8 cellular contexts compared by ENCODE assay signal in the genomic region with DNA sequence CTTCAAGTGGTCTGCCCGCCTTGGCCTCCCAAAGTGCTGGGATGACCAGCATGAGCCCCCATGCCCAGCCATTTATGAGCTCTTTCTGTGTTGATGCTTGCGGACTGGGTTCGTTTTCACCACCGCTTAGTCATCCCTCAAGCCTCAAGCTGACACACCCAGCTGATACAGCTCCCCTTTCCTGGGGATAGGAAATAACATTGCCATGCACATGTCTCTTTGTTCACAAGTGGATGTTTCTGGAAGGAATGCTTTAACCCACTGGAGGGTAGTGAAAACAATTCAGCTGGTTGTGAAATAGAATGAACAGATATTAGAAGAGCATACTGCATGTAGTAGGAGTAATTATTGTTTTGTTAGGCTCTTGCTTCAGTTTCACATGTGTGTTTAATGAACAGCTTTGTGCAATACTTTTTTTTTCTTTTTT. TPM values are rescaled to one million over a fixed set of nuclear protein-coding genes. Genes with fewer than 3 reads are reported as not detected.
A peak's percentile ranks its signal among the peaks of the same experiment; 100 is the strongest.
DNase-seq lines count a peak whose midpoint lies in the region; ATAC-seq and TF ChIP-seq lines count a peak whose summit lies in the region.

No MANE protein-coding gene starts in this region.

- 60 to 65% methylated on average over 4 of the region's 4 CpGs for WGBS in aorta, 2 donors

- ATAC-seq in natural killer cell treated with Interleukin-12 subunit alpha and Interleukin-12 subunit beta and Interleukin-15 and Interleukin-18, amount 100 ng/mL, for 72 hours, result no peak
- ATAC-seq in natural killer cell (no peak), aorta (ENCODE audit: low FRiP score) (peak; percentile 80), HG03354 (IDR thresholded peaks at IDR 0.05; ENCODE audit: poor library complexity, severe bottlenecking, unreplicated experiment) (no peak), HG03196 (IDR thresholded peaks at IDR 0.05; ENCODE audit: unreplicated experiment) (no peak)

- H3K9me3 ChIP-seq in aorta (ENCODE audit: control insufficient read depth, low read length), result no peaks in the 10 kb centered on the region

- H3K36me3 Mint-ChIP-seq in natural killer cell treated with Interleukin-12 subunit alpha and Interleukin-12 subunit beta and Interleukin-15 and Interleukin-18, amount 100 ng/mL, for 72 hours, result no peaks in the 10 kb centered on the region
- H3K36me3 Mint-ChIP-seq in natural killer cell, result no peaks in the 10 kb centered on the region

- H3K4me3 Mint-ChIP-seq in natural killer cell treated with Interleukin-12 subunit alpha and Interleukin-12 subunit beta and Interleukin-15 and Interleukin-18, amount 100 ng/mL, for 72 hours, result no peak overlapping the region
- H3K4me3 Mint-ChIP-seq in natural killer cell, result no peak overlapping the region

- peak; percentile 29 for DNase-seq in natural killer cell treated with Interleukin-12 subunit alpha and Interleukin-12 subunit beta and Interleukin-15 and Interleukin-18, amount 100 ng/mL, for 72 hours (ENCODE audit: low spot score)
- DNase-seq in natural killer cell (no peak), amniotic stem cell (lab: John Stamatoyannopoulos, UW) (peak; percentile 87), kidney epithelial cell (ENCODE audit: low read depth) (peak; percentile 98), aorta (no peak), NCI-H526 treated with DMSO at 0.1 percent for 48 hours (lab: John Stamatoyannopoulos, UW) (no peak)

- H3K27ac Mint-ChIP-seq in natural killer cell treated with Interleukin-12 subunit alpha and Interleukin-12 subunit beta and Interleukin-15 and Interleukin-18, amount 100 ng/mL, for 72 hours, result no peak overlapping the region
- no peak overlapping the region for H3K27ac Mint-ChIP-seq in natural killer cell

- H3K9me3 Mint-ChIP-seq in natural killer cell treated with Interleukin-12 subunit alpha and Interleukin-12 subunit beta and Interleukin-15 and Interleukin-18, amount 100 ng/mL, for 72 hours, result no peaks in the 10 kb centered on the region
- no peaks in the 10 kb centered on the region for H3K9me3 Mint-ChIP-seq in natural killer cell

- intact Hi-C loops in natural killer cell (cut with micrococcal nuclease), result no loop called here
- intact Hi-C loops in aorta (cut with DNase I), result no loop called here

- TF ChIP-seq CTCF in natural killer cell (IDR thresholded peaks at IDR 0.05) (no peak), kidney epithelial cell (IDR thresholded peaks at IDR 0.05; ENCODE audit: insufficient read depth, low read length, poor library complexity, severe bottlenecking) (no peak)

- no peaks in the 10 kb centered on the region for H3K4me1 ChIP-seq in aorta (ENCODE audit: control insufficient read depth in 1 of 2, insufficient read depth in 2 of 2, low read length in 2 of 2)

- no peaks in the 10 kb centered on the region for H3K36me3 ChIP-seq in kidney epithelial cell (ENCODE audit: control insufficient read depth, insufficient read depth, low read length)
- no peaks in the 10 kb centered on the region for H3K36me3 ChIP-seq in aorta (ENCODE audit: control insufficient read depth in 1 of 2, insufficient read depth in 2 of 2, low read length in 1 of 2)

- H3K27me3 Mint-ChIP-seq in natural killer cell treated with Interleukin-12 subunit alpha and Interleukin-12 subunit beta and Interleukin-15 and Interleukin-18, amount 100 ng/mL, for 72 hours, result peaks cover 20 to 27% of the 10 kb centered on the region in 2 donors
- peaks cover 11 to 19% of the 10 kb centered on the region in 2 donors for H3K27me3 Mint-ChIP-seq in natural killer cell (ENCODE audit: low read depth in 2 of 2)

- no peaks in the 10 kb centered on the region for H3K27me3 ChIP-seq in kidney epithelial cell (ENCODE audit: control insufficient read depth, insufficient read depth, low read length)
- H3K27me3 ChIP-seq in aorta (ENCODE audit: control insufficient read depth in 1 of 2, insufficient read depth in 2 of 2, low read length in 1 of 2), result no peaks in the 10 kb centered on the region

- H3K4me3 ChIP-seq in kidney epithelial cell (ENCODE audit: low read depth, low read length), result no peak overlapping the region
- H3K4me3 ChIP-seq in aorta (ENCODE audit: low read length in 2 of 2), result no peak overlapping the region

- H3K27ac ChIP-seq in aorta (ENCODE audit: low read depth in 1 of 2, low read length in 2 of 2), result no peak overlapping the region

- peaks cover 9 to 12% of the 10 kb centered on the region in 2 donors for H3K4me1 Mint-ChIP-seq in natural killer cell treated with Interleukin-12 subunit alpha and Interleukin-12 subunit beta and Interleukin-15 and Interleukin-18, amount 100 ng/mL, for 72 hours (ENCODE audit: low read depth in 2 of 2)
- H3K4me1 Mint-ChIP-seq in natural killer cell, result peaks cover 3 to 7% of the 10 kb centered on the region in 2 donors

RNA-seq across cellular contexts. Expression of a gene that starts 8.5 kb away (rescaled TPM):
- not detected for total RNA-seq in natural killer cell treated with Interleukin-12 subunit alpha and Interleukin-12 subunit beta and Interleukin-15 and Interleukin-18, amount 100 ng/mL, for 72 hours
- 1 to 10 TPM in 1 of 3 donors, not detected in 2; 1.2 TPM for total RNA-seq in natural killer cell
- 1.5 and 2.6 TPM in 2 replicates for total RNA-seq in kidney epithelial cell
- total RNA-seq in aorta, result 1 to 10 TPM; 1.3 to 7.4 TPM
- 1 to 10 TPM in 1 of 2 donors, not detected in 1; 5.3 TPM for polyA plus RNA-seq in aorta

RNA-seq across cellular contexts. Expression of a gene that starts 10.2 kb away (rescaled TPM):
- not detected for total RNA-seq in natural killer cell treated with Interleukin-12 subunit alpha and Interleukin-12 subunit beta and Interleukin-15 and Interleukin-18, amount 100 ng/mL, for 72 hours
- total RNA-seq in natural killer cell (not detected), kidney epithelial cell (not detected in 2 replicates), aorta (not detected)
- polyA plus RNA-seq in aorta, result not detected

RNA-seq across cellular contexts. Expression of a gene that starts 20.0 kb away (rescaled TPM):
- not detected for total RNA-seq in natural killer cell treated with Interleukin-12 subunit alpha and Interleukin-12 subunit beta and Interleukin-15 and Interleukin-18, amount 100 ng/mL, for 72 hours
- total RNA-seq in natural killer cell (under 1 TPM; 0.09 to 0.30 (median 0.20) TPM), kidney epithelial cell (892 and 990 TPM in 2 replicates), aorta (under 1 TPM; 0.19 to 0.84 TPM)
- polyA plus RNA-seq in aorta, result 10 to 100 TPM in 1 of 2 donors, under 1 TPM in 1; 0.69 to 16.9 TPM

Comparison
In these comparisons a context has a peak if more than half of its experiments do, and no peak if none do; other contexts are left out.
1. DNase-seq: peak in natural killer cell treated with Interleukin-12 subunit alpha and Interleukin-12 subunit beta and Interleukin-15 and Interleukin-18, amount 100 ng/mL, for 72 hours (single experiment), amniotic stem cell (single experiment) and kidney epithelial cell (single experiment); none in natural killer cell (single experiment), aorta (0 of 2) and NCI-H526 treated with DMSO at 0.1 percent for 48 hours (single experiment).
2. RNA of a gene that starts 20.0 kb away (total RNA-seq): 892 to 990 TPM in kidney epithelial cell; 0.19 to 0.84 TPM in aorta, 0.09 to 0.30 TPM in natural killer cell and not detected in natural killer cell treated with Interleukin-12 subunit alpha and Interleukin-12 subunit beta and Interleukin-15 and Interleukin-18, amount 100 ng/mL, for 72 hours; every median in the first group is over 100 times any median in the second.